Comparison of ENCODE assay signal across 8 cellular contexts in the genomic region with DNA sequence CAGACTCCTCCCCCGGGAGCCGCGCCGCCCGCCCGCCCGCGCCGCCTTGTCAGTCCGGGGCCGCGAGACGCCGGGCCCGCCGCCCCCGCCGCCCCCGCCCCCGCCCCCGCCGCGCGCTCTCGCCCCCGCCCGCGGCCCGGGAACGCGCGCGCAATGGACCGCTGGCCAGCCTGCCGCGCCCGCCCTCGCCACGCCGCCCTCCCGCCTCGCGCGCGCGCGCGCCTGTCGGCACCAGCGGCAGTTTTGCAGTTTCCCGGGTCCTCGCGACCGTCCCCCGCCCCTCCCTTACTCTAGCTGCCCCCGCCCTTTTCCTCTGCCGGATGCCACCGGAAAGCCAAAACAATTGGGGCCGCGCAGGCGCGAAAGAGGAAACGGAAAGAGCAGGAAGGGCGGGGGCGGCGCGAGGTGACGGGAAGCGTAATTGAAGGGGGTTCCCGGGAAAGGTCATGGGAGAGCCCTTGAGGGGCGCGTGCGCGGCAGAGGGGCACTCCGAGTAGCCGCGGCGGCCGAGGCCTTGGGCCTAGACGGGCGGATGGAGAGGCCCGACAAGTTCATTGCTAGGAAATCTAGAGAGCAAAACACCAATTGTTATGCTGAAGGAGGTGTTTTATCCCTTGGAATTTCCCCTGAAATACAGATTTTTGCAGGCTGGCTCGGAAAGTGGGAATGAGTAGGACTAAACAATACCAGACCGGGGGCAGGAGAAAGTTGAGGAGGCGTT. TPM values are rescaled to one million over a fixed set of nuclear protein-coding genes. Genes with fewer than 3 reads are reported as not detected.
DNase-seq lines count a peak whose midpoint lies in the region; ATAC-seq and TF ChIP-seq lines count a peak whose summit lies in the region.

No MANE protein-coding gene starts in this region.

- intact Hi-C loops in breast epithelium (cut with DNase I; ENCODE audit: low total_unique reads), result no loop called here

- peaks cover 10% of the 10 kb centered on the region for H3F3A ChIP-seq in smooth muscle cell (ENCODE audit: low read depth)

- DNase-seq in ACHN (peak; percentile 99), NCI-H2171 treated with DMSO at 0.1 percent for 48 hours (lab: John Stamatoyannopoulos, UW) (peak; percentile 98), breast epithelium (ENCODE audit: low spot score in 2 of 2) (peak; percentile 91 to 96), iPS-NIHi11 (ENCODE audit: low spot score) (peak; percentile 87), smooth muscle cell (lab: John Stamatoyannopoulos, UW; ENCODE audit: unreplicated experiment) (peak; percentile 92)

- H3K4me3 ChIP-seq in breast epithelium, result peak overlapping the region; percentile 95 to 99 (median 97)
- H3K4me3 ChIP-seq in smooth muscle cell, result peak overlapping the region; percentile 63

- WGBS in smooth muscle cell (ENCODE audit: low lambda C conversion rate), result under 1% methylated on average over 34 of the region's 85 CpGs

- TF ChIP-seq CTCF in VCaP (conservative IDR thresholded peaks at IDR 0.05) (no peak), breast epithelium (IDR thresholded peaks at IDR 0.05) (no peak), smooth muscle cell (IDR thresholded peaks at IDR 0.05; ENCODE audit: borderline replicate concordance, insufficient read depth, poor library complexity, severe bottlenecking) (no peak)

- H3K4me1 ChIP-seq in breast epithelium (peaks cover 1 to 14% of the 10 kb centered on the region in 2 donors), smooth muscle cell (ENCODE audit: low read depth) (peaks cover 15% of the 10 kb centered on the region)

- peaks cover 37% of the 10 kb centered on the region for H3K79me2 ChIP-seq in smooth muscle cell (ENCODE audit: low read depth)

- no peaks in the 10 kb centered on the region for H3K36me3 ChIP-seq in breast epithelium
- H3K36me3 ChIP-seq in smooth muscle cell (ENCODE audit: low read depth), result no peaks in the 10 kb centered on the region

- H3K4me2 ChIP-seq in smooth muscle cell, result peak overlapping the region; percentile 91

- H3K27me3 ChIP-seq in breast epithelium (no peaks in the 10 kb centered on the region), smooth muscle cell (ENCODE audit: low read depth) (no peaks in the 10 kb centered on the region)

- peak; percentile 64 for TF ChIP-seq POLR2A in breast epithelium (IDR thresholded peaks at IDR 0.05)

- no peaks in the 10 kb centered on the region for H3K9me3 ChIP-seq in breast epithelium
- H3K9me3 ChIP-seq in smooth muscle cell (replicated peaks; ENCODE audit: low read depth), result no peaks in the 10 kb centered on the region

- H4K20me1 ChIP-seq in smooth muscle cell (ENCODE audit: low read depth), result peaks cover 34% of the 10 kb centered on the region

- in situ Hi-C loops in ACHN (cut with HindIII; ENCODE audit: low pct_ligation_motif_present, low pct_unique_long_range_greater_than_20kb, low sequenced_read_pairs), result no loop called here

- H2AFZ ChIP-seq in smooth muscle cell (ENCODE audit: low read depth), result peak overlapping the region; percentile 93

- ATAC-seq in GM18870 (IDR thresholded peaks at IDR 0.05; ENCODE audit: unreplicated experiment) (peak; percentile 44), HG03108 (IDR thresholded peaks at IDR 0.05; ENCODE audit: unreplicated experiment) (peak; percentile 44)

- H3K9ac ChIP-seq in smooth muscle cell (ENCODE audit: low read depth), result peak overlapping the region; percentile 93

- peak overlapping the region; percentile 99 for H3K27ac ChIP-seq in VCaP
- peak overlapping the region; percentile 99 to 100 for H3K27ac ChIP-seq in breast epithelium
- peak overlapping the region; percentile 97 for H3K27ac ChIP-seq in smooth muscle cell (ENCODE audit: low read depth)

RNA-seq across cellular contexts. Expression of gene KBTBD2, which starts 0.4 kb away (rescaled TPM):
- total RNA-seq in breast epithelium, result 10 to 100 TPM; 36.7 to 55.9 (median 38.9) TPM
- 32.7 and 43.2 TPM in 2 replicates for total RNA-seq in smooth muscle cell
- 21.2 and 25.6 TPM in 2 replicates for polyA plus RNA-seq in smooth muscle cell

Comparison
In these comparisons a context has a peak if more than half of its experiments do, and no peak if none do; other contexts are left out.
1. Peak in every context shown above with its lines: DNase-seq, ATAC-seq, H3K4me3 ChIP-seq and H3K27ac ChIP-seq.